Comparison of ENCODE assay signal across 1 cellular context in the genomic region with DNA sequence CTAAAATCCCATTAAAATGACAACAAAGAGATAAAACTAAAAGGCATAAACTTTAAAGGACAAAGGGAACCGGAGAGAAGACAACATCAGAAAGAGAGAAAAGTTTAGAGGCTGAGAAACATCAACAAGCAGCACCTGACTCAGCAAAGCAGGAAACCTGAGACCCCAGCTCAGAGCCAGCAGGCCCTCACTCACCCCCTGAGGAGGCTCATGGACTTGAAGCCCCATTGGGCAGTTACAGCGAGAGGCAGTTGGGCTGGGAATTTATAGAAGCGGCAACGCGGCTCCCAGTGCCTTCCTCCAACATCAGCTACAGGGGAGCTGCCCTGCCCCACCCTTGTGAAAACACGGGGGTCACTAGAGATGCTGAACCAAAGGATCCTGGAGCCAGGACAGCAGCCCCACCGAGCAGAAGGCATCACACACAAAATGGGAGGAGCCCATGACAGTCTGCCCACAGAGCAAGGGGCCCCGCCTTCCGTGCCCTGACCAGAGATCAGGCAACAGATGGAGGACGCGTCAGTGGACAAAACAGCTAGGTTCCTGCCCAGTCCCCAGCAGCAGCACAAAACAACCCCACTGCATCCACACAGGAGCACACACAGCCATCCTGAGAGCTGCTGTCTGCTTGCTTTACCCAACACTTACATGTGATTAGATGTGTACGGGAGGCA.
TF ChIP-seq lines count a peak whose summit lies in the region.

No MANE protein-coding gene starts in this region.

TF ChIP-seq in HCT116, 20 proteins besides CTCF, POLR2A, EP300 and RAD21 (continued from another document):
- TF ChIP-seq, protein P1, sequence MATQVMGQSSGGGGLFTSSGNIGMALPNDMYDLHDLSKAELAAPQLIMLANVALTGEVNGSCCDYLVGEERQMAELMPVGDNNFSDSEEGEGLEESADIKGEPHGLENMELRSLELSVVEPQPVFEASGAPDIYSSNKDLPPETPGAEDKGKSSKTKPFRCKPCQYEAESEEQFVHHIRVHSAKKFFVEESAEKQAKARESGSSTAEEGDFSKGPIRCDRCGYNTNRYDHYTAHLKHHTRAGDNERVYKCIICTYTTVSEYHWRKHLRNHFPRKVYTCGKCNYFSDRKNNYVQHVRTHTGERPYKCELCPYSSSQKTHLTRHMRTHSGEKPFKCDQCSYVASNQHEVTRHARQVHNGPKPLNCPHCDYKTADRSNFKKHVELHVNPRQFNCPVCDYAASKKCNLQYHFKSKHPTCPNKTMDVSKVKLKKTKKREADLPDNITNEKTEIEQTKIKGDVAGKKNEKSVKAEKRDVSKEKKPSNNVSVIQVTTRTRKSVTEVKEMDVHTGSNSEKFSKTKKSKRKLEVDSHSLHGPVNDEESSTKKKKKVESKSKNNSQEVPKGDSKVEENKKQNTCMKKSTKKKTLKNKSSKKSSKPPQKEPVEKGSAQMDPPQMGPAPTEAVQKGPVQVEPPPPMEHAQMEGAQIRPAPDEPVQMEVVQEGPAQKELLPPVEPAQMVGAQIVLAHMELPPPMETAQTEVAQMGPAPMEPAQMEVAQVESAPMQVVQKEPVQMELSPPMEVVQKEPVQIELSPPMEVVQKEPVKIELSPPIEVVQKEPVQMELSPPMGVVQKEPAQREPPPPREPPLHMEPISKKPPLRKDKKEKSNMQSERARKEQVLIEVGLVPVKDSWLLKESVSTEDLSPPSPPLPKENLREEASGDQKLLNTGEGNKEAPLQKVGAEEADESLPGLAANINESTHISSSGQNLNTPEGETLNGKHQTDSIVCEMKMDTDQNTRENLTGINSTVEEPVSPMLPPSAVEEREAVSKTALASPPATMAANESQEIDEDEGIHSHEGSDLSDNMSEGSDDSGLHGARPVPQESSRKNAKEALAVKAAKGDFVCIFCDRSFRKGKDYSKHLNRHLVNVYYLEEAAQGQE (IDR thresholded peaks at IDR 0.05; ENCODE audit: low read depth), result no peak
- no peak for TF ChIP-seq JUND (IDR thresholded peaks at IDR 0.05)
- TF ChIP-seq, protein P2, sequence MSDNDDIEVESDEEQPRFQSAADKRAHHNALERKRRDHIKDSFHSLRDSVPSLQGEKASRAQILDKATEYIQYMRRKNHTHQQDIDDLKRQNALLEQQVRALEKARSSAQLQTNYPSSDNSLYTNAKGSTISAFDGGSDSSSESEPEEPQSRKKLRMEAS (IDR thresholded peaks at IDR 0.05), result no peak
- TF ChIP-seq CEBPB (IDR thresholded peaks at IDR 0.05; ENCODE audit: low read depth), result no peak
- TF ChIP-seq YY1 (IDR thresholded peaks at IDR 0.05; ENCODE audit: extremely low read depth, insufficient replicate concordance, low read depth, low read length), result no peak
- TF ChIP-seq, protein P3, sequence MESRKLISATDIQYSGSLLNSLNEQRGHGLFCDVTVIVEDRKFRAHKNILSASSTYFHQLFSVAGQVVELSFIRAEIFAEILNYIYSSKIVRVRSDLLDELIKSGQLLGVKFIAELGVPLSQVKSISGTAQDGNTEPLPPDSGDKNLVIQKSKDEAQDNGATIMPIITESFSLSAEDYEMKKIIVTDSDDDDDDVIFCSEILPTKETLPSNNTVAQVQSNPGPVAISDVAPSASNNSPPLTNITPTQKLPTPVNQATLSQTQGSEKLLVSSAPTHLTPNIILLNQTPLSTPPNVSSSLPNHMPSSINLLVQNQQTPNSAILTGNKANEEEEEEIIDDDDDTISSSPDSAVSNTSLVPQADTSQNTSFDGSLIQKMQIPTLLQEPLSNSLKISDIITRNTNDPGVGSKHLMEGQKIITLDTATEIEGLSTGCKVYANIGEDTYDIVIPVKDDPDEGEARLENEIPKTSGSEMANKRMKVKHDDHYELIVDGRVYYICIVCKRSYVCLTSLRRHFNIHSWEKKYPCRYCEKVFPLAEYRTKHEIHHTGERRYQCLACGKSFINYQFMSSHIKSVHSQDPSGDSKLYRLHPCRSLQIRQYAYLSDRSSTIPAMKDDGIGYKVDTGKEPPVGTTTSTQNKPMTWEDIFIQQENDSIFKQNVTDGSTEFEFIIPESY (IDR thresholded peaks at IDR 0.05; ENCODE audit: extremely low read depth, insufficient replicate concordance, low read length), result no peak
- TF ChIP-seq, protein P4, sequence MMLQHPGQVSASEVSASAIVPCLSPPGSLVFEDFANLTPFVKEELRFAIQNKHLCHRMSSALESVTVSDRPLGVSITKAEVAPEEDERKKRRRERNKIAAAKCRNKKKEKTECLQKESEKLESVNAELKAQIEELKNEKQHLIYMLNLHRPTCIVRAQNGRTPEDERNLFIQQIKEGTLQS (IDR thresholded peaks at IDR 0.05), result no peak
- TF ChIP-seq TCF7L2 (IDR thresholded peaks at IDR 0.05; ENCODE audit: borderline replicate concordance, extremely low read depth, insufficient read depth, insufficient read length), result no peak
- no peak for TF ChIP-seq EGR1 (IDR thresholded peaks at IDR 0.05; ENCODE audit: low read depth)
- no peak for TF ChIP-seq EZH2 (IDR thresholded peaks at IDR 0.05)
- TF ChIP-seq FOSL1 (IDR thresholded peaks at IDR 0.05; ENCODE audit: low read depth), result no peak
- TF ChIP-seq SP1 (IDR thresholded peaks at IDR 0.05; ENCODE audit: low read depth), result no peak
